Comparison of ENCODE assay signal across 8 cellular contexts in genomic region chr7:157613575-157614322, GRCh38.
DNase-seq lines count a peak whose midpoint lies in the region; ATAC-seq and TF ChIP-seq lines count a peak whose summit lies in the region.
"Had no signal": no experiment of that assay in that cellular context is flagged by ENCODE, and none has a peak within 500 bp of the region (broad histone marks: within the 10 kb centered on the region; RNA-seq: fewer than 3 reads in every experiment).

No MANE protein-coding gene starts in this region.

- peaks cover 87% of the 10 kb centered on the region for H3K9me3 Mint-ChIP-seq in GM23338

- H3K36me3 ChIP-seq in GM23338 (ENCODE audit: insufficient read depth) (no peaks in the 10 kb centered on the region), adipocyte (ENCODE audit: control insufficient read depth, insufficient read depth, low read length, severe bottlenecking) (no peaks in the 10 kb centered on the region), left lung (no peaks in the 10 kb centered on the region), stomach (no peaks in the 10 kb centered on the region)

- TF ChIP-seq EP300 in stomach (IDR thresholded peaks at IDR 0.05) = no peak

- intact Hi-C loops in left lung (cut with DNase I) = no loop called here
- intact Hi-C loops in stomach (cut with DNase I; ENCODE audit: low total_unique reads) = no loop called here

- H3K9me3 ChIP-seq in adipocyte (ENCODE audit: control insufficient read depth, low read length) (no peaks in the 10 kb centered on the region), left lung (no peaks in the 10 kb centered on the region), stomach (no peaks in the 10 kb centered on the region)
- H3K9me3 ChIP-seq: SJCRH30 had no signal

- ATAC-seq in GM23338 (no peak), left lung (no peak), HG02938 (IDR thresholded peaks at IDR 0.05; ENCODE audit: unreplicated experiment) (no peak), HG02884 (IDR thresholded peaks at IDR 0.05; ENCODE audit: unreplicated experiment) (no peak)

- H3K27ac ChIP-seq in GM23338 (ENCODE audit: low read depth) = no peak overlapping the region
- no peak overlapping the region for H3K27ac ChIP-seq in left lung
- peak overlapping the region in 1 of 5 donors; percentile 52 for H3K27ac ChIP-seq in stomach
- H3K27ac ChIP-seq: SJCRH30 had no signal

- DNase-seq in GM23338 (ENCODE audit: low spot score) (peak; percentile 7), adipocyte (ENCODE audit: low read depth) (no peak), left lung (no peak), stomach (no peak), hippocampal formation (lab: John Stamatoyannopoulos, UW) (no peak)
- DNase-seq: SJCRH30 had no signal

- H3K4me1 Mint-ChIP-seq in GM23338 = no peaks in the 10 kb centered on the region; the same call in 2 of the 3 replicates

- peaks cover 25% of the 10 kb centered on the region for H3K27me3 Mint-ChIP-seq in GM23338 (ENCODE audit: insufficient read depth, low read depth, poor library complexity)

- H3K36me3 Mint-ChIP-seq in GM23338 (ENCODE audit: low read depth) = peaks cover 36% of the 10 kb centered on the region

- H3K9ac ChIP-seq in adipocyte (ENCODE audit: low read length) = no peak overlapping the region

- no peaks in the 10 kb centered on the region for H3K79me2 ChIP-seq in GM23338 (replicated peaks; ENCODE audit: insufficient read depth)

- H2AFZ ChIP-seq in GM23338 = no peak overlapping the region

- WGBS in stomach, 5 donors = 27 to 60% (median 41%) methylated on average over 41 to 51 of the region's 51 CpGs

- H3K4me2 ChIP-seq in GM23338 = no peak overlapping the region

- TF ChIP-seq POLR2A in stomach (IDR thresholded peaks at IDR 0.05) = no peak

- TF ChIP-seq CTCF in GM23338 (conservative IDR thresholded peaks at IDR 0.05; ENCODE audit: low read depth in 2 of 2) (no peak), left lung (IDR thresholded peaks at IDR 0.05) (no peak), stomach (IDR thresholded peaks at IDR 0.05) (no peak)

- no peaks in the 10 kb centered on the region for H4K20me1 ChIP-seq in GM23338 (replicated peaks; ENCODE audit: insufficient read depth)

- H3K4me3 Mint-ChIP-seq in GM23338 = no peak overlapping the region

- no peaks in the 10 kb centered on the region for H3F3A ChIP-seq in GM23338 (replicated peaks; ENCODE audit: low read depth)

- H3K4me1 ChIP-seq in GM23338 (ENCODE audit: insufficient read depth) (no peaks in the 10 kb centered on the region), adipocyte (ENCODE audit: control insufficient read depth, insufficient read depth, low read length) (no peaks in the 10 kb centered on the region), left lung (peaks cover 0 to 7% of the 10 kb centered on the region in 2 donors), stomach (peaks cover 0 to 18% (median 11%) of the 10 kb centered on the region in 4 donors)
- H3K4me1 ChIP-seq: SJCRH30 had no signal

- H3K4me3 ChIP-seq in GM23338 (no peak overlapping the region), adipocyte (ENCODE audit: low read length) (peak overlapping the region; percentile 62), left lung (peak overlapping the region; percentile 27 to 45), stomach (peak overlapping the region; percentile 41 to 52 (median 48))
- H3K4me3 ChIP-seq: SJCRH30 had no signal

- H3K27me3 ChIP-seq in GM23338 (ENCODE audit: insufficient read depth) (no peaks in the 10 kb centered on the region), adipocyte (replicated peaks; ENCODE audit: control insufficient read depth, insufficient read depth, low read length) (peaks cover 15% of the 10 kb centered on the region), left lung (peaks cover 8 to 35% of the 10 kb centered on the region in 2 donors), stomach (peaks cover 0 to 14% (median 6%) of the 10 kb centered on the region in 3 donors)
- H3K27me3 ChIP-seq: SJCRH30 had no signal

- no peak overlapping the region for H3K27ac Mint-ChIP-seq in GM23338

- H3K9me2 ChIP-seq in GM23338 (ENCODE audit: insufficient read depth) = no peaks in the 10 kb centered on the region

TF ChIP-seq in GM23338, 12 proteins besides CTCF, POLR2A, EP300 and RAD21 (continues in another document):
- TF ChIP-seq, protein P1, sequence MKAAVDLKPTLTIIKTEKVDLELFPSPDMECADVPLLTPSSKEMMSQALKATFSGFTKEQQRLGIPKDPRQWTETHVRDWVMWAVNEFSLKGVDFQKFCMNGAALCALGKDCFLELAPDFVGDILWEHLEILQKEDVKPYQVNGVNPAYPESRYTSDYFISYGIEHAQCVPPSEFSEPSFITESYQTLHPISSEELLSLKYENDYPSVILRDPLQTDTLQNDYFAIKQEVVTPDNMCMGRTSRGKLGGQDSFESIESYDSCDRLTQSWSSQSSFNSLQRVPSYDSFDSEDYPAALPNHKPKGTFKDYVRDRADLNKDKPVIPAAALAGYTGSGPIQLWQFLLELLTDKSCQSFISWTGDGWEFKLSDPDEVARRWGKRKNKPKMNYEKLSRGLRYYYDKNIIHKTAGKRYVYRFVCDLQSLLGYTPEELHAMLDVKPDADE (IDR thresholded peaks at IDR 0.05) = no peak
- no peak for TF ChIP-seq ZNF114 (CRISPR knock-in tag; IDR thresholded peaks at IDR 0.05)
- TF ChIP-seq, protein P2, sequence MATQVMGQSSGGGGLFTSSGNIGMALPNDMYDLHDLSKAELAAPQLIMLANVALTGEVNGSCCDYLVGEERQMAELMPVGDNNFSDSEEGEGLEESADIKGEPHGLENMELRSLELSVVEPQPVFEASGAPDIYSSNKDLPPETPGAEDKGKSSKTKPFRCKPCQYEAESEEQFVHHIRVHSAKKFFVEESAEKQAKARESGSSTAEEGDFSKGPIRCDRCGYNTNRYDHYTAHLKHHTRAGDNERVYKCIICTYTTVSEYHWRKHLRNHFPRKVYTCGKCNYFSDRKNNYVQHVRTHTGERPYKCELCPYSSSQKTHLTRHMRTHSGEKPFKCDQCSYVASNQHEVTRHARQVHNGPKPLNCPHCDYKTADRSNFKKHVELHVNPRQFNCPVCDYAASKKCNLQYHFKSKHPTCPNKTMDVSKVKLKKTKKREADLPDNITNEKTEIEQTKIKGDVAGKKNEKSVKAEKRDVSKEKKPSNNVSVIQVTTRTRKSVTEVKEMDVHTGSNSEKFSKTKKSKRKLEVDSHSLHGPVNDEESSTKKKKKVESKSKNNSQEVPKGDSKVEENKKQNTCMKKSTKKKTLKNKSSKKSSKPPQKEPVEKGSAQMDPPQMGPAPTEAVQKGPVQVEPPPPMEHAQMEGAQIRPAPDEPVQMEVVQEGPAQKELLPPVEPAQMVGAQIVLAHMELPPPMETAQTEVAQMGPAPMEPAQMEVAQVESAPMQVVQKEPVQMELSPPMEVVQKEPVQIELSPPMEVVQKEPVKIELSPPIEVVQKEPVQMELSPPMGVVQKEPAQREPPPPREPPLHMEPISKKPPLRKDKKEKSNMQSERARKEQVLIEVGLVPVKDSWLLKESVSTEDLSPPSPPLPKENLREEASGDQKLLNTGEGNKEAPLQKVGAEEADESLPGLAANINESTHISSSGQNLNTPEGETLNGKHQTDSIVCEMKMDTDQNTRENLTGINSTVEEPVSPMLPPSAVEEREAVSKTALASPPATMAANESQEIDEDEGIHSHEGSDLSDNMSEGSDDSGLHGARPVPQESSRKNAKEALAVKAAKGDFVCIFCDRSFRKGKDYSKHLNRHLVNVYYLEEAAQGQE (IDR thresholded peaks at IDR 0.05; ENCODE audit: unreplicated experiment) = no peak
- TF ChIP-seq POLR2AphosphoS5 (IDR thresholded peaks at IDR 0.05; ENCODE audit: low read depth) = no peak
- TF ChIP-seq JUNB (IDR thresholded peaks at IDR 0.05; ENCODE audit: unreplicated experiment) = no peak
- TF ChIP-seq EZH2 (IDR thresholded peaks at IDR 0.05; ENCODE audit: low read depth, unreplicated experiment) = no peak
- TF ChIP-seq NANOG (IDR thresholded peaks at IDR 0.05; ENCODE audit: borderline replicate concordance) = no peak
- TF ChIP-seq EZH2phosphoT487 (IDR thresholded peaks at IDR 0.05; ENCODE audit: unreplicated experiment) = no peak
- TF ChIP-seq STAT1 (IDR thresholded peaks at IDR 0.05; ENCODE audit: unreplicated experiment) = no peak
